ENCODE assay signal across 21 cellular contexts in the genomic region with DNA sequence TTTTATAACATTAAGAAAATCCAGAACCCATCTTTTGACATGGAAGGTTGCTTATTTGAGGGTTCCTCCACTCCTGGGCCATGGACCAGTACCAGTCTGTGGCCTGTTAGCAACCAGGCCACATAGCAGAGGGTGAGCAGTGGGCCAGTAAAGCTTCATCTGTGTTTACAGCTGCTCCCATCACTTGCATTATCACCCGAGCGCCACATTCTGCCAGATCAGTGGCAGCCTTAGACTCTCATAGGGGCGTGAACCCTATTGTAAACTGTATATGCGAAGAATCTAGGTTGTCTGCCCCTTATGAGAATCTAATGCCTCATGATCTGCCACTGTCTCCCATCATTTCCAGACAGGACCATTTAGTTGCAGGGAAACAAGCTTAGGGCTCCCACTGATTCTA. TPM values are rescaled to one million over a fixed set of nuclear protein-coding genes. Genes with fewer than 3 reads are reported as not detected.
DNase-seq lines count a peak whose midpoint lies in the region; ATAC-seq and TF ChIP-seq lines count a peak whose summit lies in the region.
"Had no signal": no experiment of that assay in that cellular context is flagged by ENCODE, and none has a peak within 500 bp of the region (broad histone marks: within the 10 kb centered on the region; RNA-seq: fewer than 3 reads in every experiment).

No MANE protein-coding gene starts in this region.

- no peaks in the 10 kb centered on the region for H3K27me3 Mint-ChIP-seq in stimulated activated naive CD8-positive, alpha-beta T cell treated with anti-CD3 and anti-CD28 coated beads, Interleukin-15, amount 100 ng/mL, for 72 hours
- H3K27me3 Mint-ChIP-seq: activated CD8-positive, alpha-beta memory T cell treated with anti-CD3 and anti-CD28 coated beads, Interleukin-2, amount 10 ng/mL, durations not matched to agents 7 days and 5 days; effector memory CD8-positive, alpha-beta T cell; stimulated activated naive CD8-positive, alpha-beta T cell treated with anti-CD3 and anti-CD28 coated beads, Interleukin-15, Interleukin-2, amounts not matched to agents 100 ng/mL and 50 ng/mL, for 24 hours had no signal

- H3K27ac Mint-ChIP-seq in stimulated activated naive CD8-positive, alpha-beta T cell treated with anti-CD3 and anti-CD28 coated beads, Interleukin-15, amount 100 ng/mL, for 72 hours: no peak overlapping the region
- H3K27ac Mint-ChIP-seq: activated CD8-positive, alpha-beta memory T cell treated with anti-CD3 and anti-CD28 coated beads, Interleukin-2, amount 10 ng/mL, durations not matched to agents 7 days and 5 days; effector memory CD8-positive, alpha-beta T cell; H9; stimulated activated naive CD8-positive, alpha-beta T cell treated with anti-CD3 and anti-CD28 coated beads, Interleukin-15, Interleukin-2, amounts not matched to agents 100 ng/mL and 50 ng/mL, for 24 hours had no signal

- H3K27me3 ChIP-seq in WERI-Rb-1 (ENCODE audit: insufficient read depth, low read depth, severe bottlenecking) (no peaks in the 10 kb centered on the region), spleen (replicated peaks in 1 of 7) (no peaks in the 10 kb centered on the region)
- H3K27me3 ChIP-seq: upper lobe of left lung had no signal

- H3K4me1 Mint-ChIP-seq in stimulated activated naive CD8-positive, alpha-beta T cell treated with anti-CD3 and anti-CD28 coated beads, Interleukin-15, amount 100 ng/mL, for 72 hours: no peaks in the 10 kb centered on the region
- H3K4me1 Mint-ChIP-seq: activated CD8-positive, alpha-beta memory T cell treated with anti-CD3 and anti-CD28 coated beads, Interleukin-2, amount 10 ng/mL, durations not matched to agents 7 days and 5 days; H9 had no signal

- H3K9me3 Mint-ChIP-seq in stimulated activated naive CD8-positive, alpha-beta T cell treated with anti-CD3 and anti-CD28 coated beads, Interleukin-15, amount 100 ng/mL, for 72 hours: no peaks in the 10 kb centered on the region
- H3K9me3 Mint-ChIP-seq: H9; stimulated activated naive CD8-positive, alpha-beta T cell treated with anti-CD3 and anti-CD28 coated beads, Interleukin-15, Interleukin-2, amounts not matched to agents 100 ng/mL and 50 ng/mL, for 24 hours had no signal

- ATAC-seq in stimulated activated naive CD8-positive, alpha-beta T cell treated with anti-CD3 and anti-CD28 coated beads, Interleukin-15, amount 100 ng/mL, for 72 hours: no peak
- no peak for ATAC-seq in Right ventricle myocardium superior (ENCODE audit: poor library complexity)
- ATAC-seq: activated CD4-positive, CD25-positive, alpha-beta regulatory T cell treated with anti-CD3 and anti-CD28 coated beads, Interleukin-2, amount 50 U/mL, for 24 hours; activated CD8-positive, alpha-beta memory T cell treated with anti-CD3 and anti-CD28 coated beads, Interleukin-2, amount 10 ng/mL, durations not matched to agents 7 days and 5 days; effector memory CD8-positive, alpha-beta T cell; sciatic nerve had no signal

- 87 to 93% (median 90%) methylated on average over 4 of the region's 4 CpGs for WGBS in spleen, 5 donors

- no peak for TF ChIP-seq POLR2A in spleen (IDR thresholded peaks at IDR 0.05)

- no peak overlapping the region for H3K4me3 Mint-ChIP-seq in stimulated activated naive CD8-positive, alpha-beta T cell treated with anti-CD3 and anti-CD28 coated beads, Interleukin-15, amount 100 ng/mL, for 72 hours
- H3K4me3 Mint-ChIP-seq: activated CD8-positive, alpha-beta memory T cell treated with anti-CD3 and anti-CD28 coated beads, Interleukin-2, amount 10 ng/mL, durations not matched to agents 7 days and 5 days; effector memory CD8-positive, alpha-beta T cell; H9; stimulated activated naive CD8-positive, alpha-beta T cell treated with anti-CD3 and anti-CD28 coated beads, Interleukin-15, Interleukin-2, amounts not matched to agents 100 ng/mL and 50 ng/mL, for 24 hours had no signal

- no peak overlapping the region for H3K4me3 ChIP-seq in WERI-Rb-1 (ENCODE audit: low read depth, low read length)
- no peak overlapping the region for H3K4me3 ChIP-seq in spleen
- H3K4me3 ChIP-seq: upper lobe of left lung had no signal

- intact Hi-C loops in spleen (cut with DNase I; ENCODE audit: low total_unique reads): no loop called here
- intact Hi-C loops in Right ventricle myocardium superior (cut with DNase I): no loop called here

- H3K27ac ChIP-seq in WERI-Rb-1 (no peak overlapping the region), spleen (no peak overlapping the region)
- H3K27ac ChIP-seq: upper lobe of left lung had no signal

- no peaks in the 10 kb centered on the region for H3K4me1 ChIP-seq in spleen
- H3K4me1 ChIP-seq: upper lobe of left lung had no signal

- TF ChIP-seq CTCF in WERI-Rb-1 (IDR thresholded peaks at IDR 0.05; ENCODE audit: low read depth, low read length): peak; percentile 72
- no peak for TF ChIP-seq CTCF in spleen (IDR thresholded peaks at IDR 0.05 in 8 of 11, conservative IDR thresholded peaks at IDR 0.05 in 3 of 11)

- H3K9me3 ChIP-seq in WERI-Rb-1 (ENCODE audit: severe bottlenecking): no peaks in the 10 kb centered on the region
- no peaks in the 10 kb centered on the region for H3K9me3 ChIP-seq in spleen
- H3K9me3 ChIP-seq: upper lobe of left lung had no signal

- H3K36me3 ChIP-seq in WERI-Rb-1 (no peaks in the 10 kb centered on the region), spleen (no peaks in the 10 kb centered on the region)
- H3K36me3 ChIP-seq: upper lobe of left lung had no signal

- DNase-seq in SKM-1 treated with dmso at 0.1 percent for 144 hours (lab: John Stamatoyannopoulos, UW; ENCODE audit: unreplicated experiment) (peak; percentile 46), SKM-1 (lab: John Stamatoyannopoulos, UW; ENCODE audit: unreplicated experiment) (no peak), Kasumi-1 (lab: John Stamatoyannopoulos, UW) (peak; percentile 5 to 7), WERI-Rb-1 (peak; percentile 79), spleen (peak; percentile 17), Right ventricle myocardium superior (no peak)
- DNase-seq in stimulated activated naive CD8-positive, alpha-beta T cell treated with anti-CD3 and anti-CD28 coated beads, Interleukin-15, amount 100 ng/mL, for 72 hours: no peak
- DNase-seq in activated CD4-positive, alpha-beta T cell treated with anti-CD3 and anti-CD28 coated beads for 48 hours: no peak
- DNase-seq: activated CD8-positive, alpha-beta memory T cell treated with anti-CD3 and anti-CD28 coated beads, Interleukin-2, amount 10 ng/mL, durations not matched to agents 7 days and 5 days; activated effector memory CD4-positive, alpha-beta T cell treated with anti-CD3 and anti-CD28 coated beads, Interleukin-2, amount 50 U/mL, for 16 hours; DMS153; effector memory CD8-positive, alpha-beta T cell; H9; NCI-H1048; T-helper 1 cell; upper lobe of left lung had no signal

RNA-seq across cellular contexts. Expression of a gene that starts 58.6 kb away (rescaled TPM):
- total RNA-seq in spleen (1 to 10 TPM in 5 of 7 donors, under 1 TPM in 2; 0.34 to 7.7 (median 1.4) TPM), Right ventricle myocardium superior (not detected)
- under 1 TPM in 1 of 3 donors, not detected in 2; 0.06 TPM for polyA plus RNA-seq in spleen
- total RNA-seq: activated CD8-positive, alpha-beta memory T cell treated with anti-CD3 and anti-CD28 coated beads, Interleukin-2, amount 10 ng/mL, durations not matched to agents 7 days and 5 days; H9; mononuclear cell; RPMI7951; upper lobe of left lung had no signal

Comparison
In these comparisons a context has a peak if more than half of its experiments do, and no peak if none do; other contexts are left out.
1. DNase-seq: peak in SKM-1 treated with dmso at 0.1 percent for 144 hours (single experiment), Kasumi-1 (2 of 2), WERI-Rb-1 (single experiment) and spleen (single experiment); none in SKM-1 (single experiment), stimulated activated naive CD8-positive, alpha-beta T cell treated with anti-CD3 and anti-CD28 coated beads, Interleukin-15, amount 100 ng/mL, for 72 hours (0 of 2), Right ventricle myocardium superior (single experiment) and activated CD4-positive, alpha-beta T cell treated with anti-CD3 and anti-CD28 coated beads for 48 hours (single experiment).